ENCODE assay signal across 23 cellular contexts in the genomic region with DNA sequence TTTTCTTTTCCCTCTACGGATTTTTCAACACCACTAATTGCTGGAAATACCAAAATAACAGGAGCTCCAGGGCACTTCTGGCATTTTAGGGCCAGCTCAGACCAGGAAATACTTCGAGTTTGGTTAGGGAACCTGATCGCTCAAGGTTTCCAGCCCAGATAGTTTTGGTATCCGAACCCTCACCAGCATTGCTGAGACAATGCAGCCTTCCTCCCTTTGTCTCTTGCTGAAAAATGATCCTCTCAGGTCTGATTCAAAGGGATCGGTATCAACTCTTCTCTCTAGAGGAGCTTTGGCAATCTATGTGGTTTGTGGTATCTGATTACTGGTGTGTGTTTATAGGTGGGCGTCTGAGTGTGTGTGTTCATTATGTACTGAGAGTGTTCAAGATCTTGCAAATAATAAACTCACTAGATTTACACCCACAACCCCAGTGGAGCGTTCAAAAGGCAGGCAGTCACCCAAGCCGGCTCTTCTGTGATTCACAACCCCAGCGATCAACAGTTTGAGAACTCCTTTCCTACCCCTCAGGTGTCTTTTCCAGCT.
"Had no signal": no experiment of that assay in that cellular context is flagged by ENCODE, and none has a peak within 500 bp of the region (broad histone marks: within the 10 kb centered on the region; RNA-seq: fewer than 3 reads in every experiment).

No MANE protein-coding gene starts in this region.

- H3K27me3 Mint-ChIP-seq: activated CD4-positive, alpha-beta memory T cell treated with anti-CD3 and anti-CD28 coated beads, Interleukin-2, amount 10 ng/mL, durations not matched to agents 7 days and 5 days; activated CD4-positive, alpha-beta T cell treated with anti-CD3 and anti-CD28 coated beads for 36 hours had no signal

- H3K36me3 Mint-ChIP-seq: activated naive CD8-positive, alpha-beta T cell had no signal

- H3K4me1 Mint-ChIP-seq: activated CD4-positive, alpha-beta memory T cell treated with anti-CD3 and anti-CD28 coated beads, Interleukin-2, amount 10 ng/mL, durations not matched to agents 7 days and 5 days; activated CD4-positive, alpha-beta T cell treated with anti-CD3 and anti-CD28 coated beads for 36 hours; activated T-helper 17 cell treated with anti-CD3 and anti-CD28 coated beads, Interleukin-2, amount 50 U/mL, for 72 hours had no signal

- H3K4me3 Mint-ChIP-seq: activated CD4-positive, alpha-beta memory T cell treated with anti-CD3 and anti-CD28 coated beads, Interleukin-2, amount 10 ng/mL, durations not matched to agents 7 days and 5 days; activated CD4-positive, alpha-beta T cell treated with anti-CD3 and anti-CD28 coated beads for 36 hours; activated naive CD4-positive, alpha-beta T cell treated with anti-CD3 and anti-CD28 coated beads for 36 hours; activated naive CD8-positive, alpha-beta T cell; activated T-helper 17 cell treated with anti-CD3 and anti-CD28 coated beads, Interleukin-2, amount 50 U/mL, for 72 hours had no signal

- DNase-seq: activated CD4-positive, alpha-beta memory T cell treated with anti-CD3 and anti-CD28 coated beads, Interleukin-2, amount 10 ng/mL, durations not matched to agents 7 days and 5 days; activated CD4-positive, alpha-beta T cell treated with anti-CD3 and anti-CD28 coated beads for 36 hours; activated CD4-positive, alpha-beta T cell treated with anti-CD3 and anti-CD28 coated beads, Interleukin-2, amount 50 U/mL, for 1 hour; activated gamma-delta T cell; activated naive CD4-positive, alpha-beta T cell treated with anti-CD3 and anti-CD28 coated beads for 36 hours; activated T-cell treated with anti-CD3 and anti-CD28 coated beads for 4 hours; activated T-cell treated with anti-CD3 and anti-CD28 coated beads, Interleukin-2, amount 50 U/mL, for 48 hours; amygdala; brain microvascular endothelial cell; MG63; MV-4-11; NCI-H1092 treated with DMSO at 0.1 percent for 48 hours; NCI-H1417 treated with DMSO at 0.1 percent for 48 hours; NCI-H1694; NCI-H2029; NCI-H510A treated with DMSO at 0.1 percent for 48 hours; NCI-H69; Peyer's patch; Right ventricle myocardium superior; SK-N-SH; T-helper 1 cell had no signal

- H3K27ac Mint-ChIP-seq: activated CD4-positive, alpha-beta memory T cell treated with anti-CD3 and anti-CD28 coated beads, Interleukin-2, amount 10 ng/mL, durations not matched to agents 7 days and 5 days; activated CD4-positive, alpha-beta T cell treated with anti-CD3 and anti-CD28 coated beads for 36 hours; activated naive CD4-positive, alpha-beta T cell treated with anti-CD3 and anti-CD28 coated beads for 36 hours; activated naive CD8-positive, alpha-beta T cell; activated T-helper 17 cell treated with anti-CD3 and anti-CD28 coated beads, Interleukin-2, amount 50 U/mL, for 72 hours had no signal

- ATAC-seq: activated CD4-positive, alpha-beta T cell treated with anti-CD3 and anti-CD28 coated beads for 36 hours; activated T-helper 17 cell treated with anti-CD3 and anti-CD28 coated beads, Interleukin-2, amount 50 U/mL, for 72 hours had no signal

- H3K9me3 Mint-ChIP-seq: activated CD4-positive, alpha-beta memory T cell treated with anti-CD3 and anti-CD28 coated beads, Interleukin-2, amount 10 ng/mL, durations not matched to agents 7 days and 5 days; activated naive CD4-positive, alpha-beta T cell treated with anti-CD3 and anti-CD28 coated beads for 36 hours; activated T-helper 17 cell treated with anti-CD3 and anti-CD28 coated beads, Interleukin-2, amount 50 U/mL, for 72 hours had no signal
